ENCODE assay signal across 14 cellular contexts in genomic region chr2:96112501-96113366, GRCh38. TPM values are rescaled to one million over a fixed set of nuclear protein-coding genes. Genes with fewer than 3 reads are reported as not detected.
"Had no signal": no experiment of that assay in that cellular context is flagged by ENCODE, and none has a peak within 500 bp of the region (broad histone marks: within the 10 kb centered on the region; RNA-seq: fewer than 3 reads in every experiment).

No MANE protein-coding gene starts in this region.

- H3K27ac ChIP-seq: dorsolateral prefrontal cortex, pancreas, transverse colon had no signal

- H3K9me3 Mint-ChIP-seq: activated naive CD4-positive, alpha-beta T cell treated with anti-CD3 and anti-CD28 coated beads for 36 hours; immature natural killer cell; memory B cell had no signal

- H3K9me3 ChIP-seq: pancreas, transverse colon had no signal

- FAIRE-seq: endometrium, pancreas had no signal

- H3K4me3 Mint-ChIP-seq: activated CD8-positive, alpha-beta memory T cell treated with anti-CD3 and anti-CD28 coated beads, Interleukin-2, amount 10 ng/mL, durations not matched to agents 7 days and 5 days; activated naive CD4-positive, alpha-beta T cell treated with anti-CD3 and anti-CD28 coated beads for 36 hours; brain; immature natural killer cell; memory B cell had no signal

- H3K27ac Mint-ChIP-seq: activated CD8-positive, alpha-beta memory T cell treated with anti-CD3 and anti-CD28 coated beads, Interleukin-2, amount 10 ng/mL, durations not matched to agents 7 days and 5 days; activated naive CD4-positive, alpha-beta T cell treated with anti-CD3 and anti-CD28 coated beads for 36 hours; brain; immature natural killer cell; memory B cell had no signal

- H3K36me3 Mint-ChIP-seq: activated CD8-positive, alpha-beta memory T cell treated with anti-CD3 and anti-CD28 coated beads, Interleukin-2, amount 10 ng/mL, durations not matched to agents 7 days and 5 days; brain; immature natural killer cell; memory B cell had no signal

- ATAC-seq: activated CD8-positive, alpha-beta memory T cell treated with anti-CD3 and anti-CD28 coated beads, Interleukin-2, amount 10 ng/mL, durations not matched to agents 7 days and 5 days; pancreas had no signal

- H3K27me3 ChIP-seq: pancreas had no signal

- DNase-seq: activated CD4-positive, alpha-beta T cell treated with anti-CD3 and anti-CD28 coated beads for 1 hour; activated CD8-positive, alpha-beta memory T cell treated with anti-CD3 and anti-CD28 coated beads, Interleukin-2, amount 10 ng/mL, durations not matched to agents 7 days and 5 days; immature natural killer cell; stimulated activated naive CD4-positive, alpha-beta T cell; T-helper 9 cell; transverse colon had no signal

- H3K36me3 ChIP-seq: pancreas, transverse colon had no signal

- H3K4me3 ChIP-seq: dorsolateral prefrontal cortex, pancreas, smooth muscle cell, transverse colon had no signal

RNA-seq across cellular contexts. Expression of gene ADRA2B, which starts 3.6 kb away (rescaled TPM):
- total RNA-seq: esophagus mucosa had no signal

RNA-seq across cellular contexts. Expression of gene ASTL, which starts 25.6 kb away (rescaled TPM):
- total RNA-seq: pancreas had no signal
